Comparison of ENCODE assay signal across 2 cellular contexts in genomic region chr12:6791931-6792520, GRCh38.
TF ChIP-seq lines count a peak whose summit lies in the region.

No MANE protein-coding gene starts in this region.

TF ChIP-seq in GM12891, 5 proteins besides CTCF, POLR2A, EP300 and RAD21:
- no peak for TF ChIP-seq POLR2AphosphoS5 (IDR thresholded peaks at IDR 0.05; ENCODE audit: low read depth, low read length)
- no peak for TF ChIP-seq SPI1 (IDR thresholded peaks at IDR 0.05; ENCODE audit: low read depth, low read length)
- TF ChIP-seq PAX5 (IDR thresholded peaks at IDR 0.05; ENCODE audit: insufficient read depth, low read length, severe bottlenecking), result no peak
- no peak for TF ChIP-seq TAF1 (IDR thresholded peaks at IDR 0.05; ENCODE audit: low read depth, low read length)
- TF ChIP-seq POU2F2 (IDR thresholded peaks at IDR 0.05; ENCODE audit: low read depth, low read length), result no peak

TF ChIP-seq in H1, 55 proteins besides CTCF, POLR2A, EP300 and RAD21:
- TF ChIP-seq SIRT6 (IDR thresholded peaks at IDR 0.05; ENCODE audit: low read length) (no peak), ATF3 (IDR thresholded peaks at IDR 0.05; ENCODE audit: insufficient read depth, low read depth, low read length) (no peak), ATF2 (IDR thresholded peaks at IDR 0.05; ENCODE audit: low read length) (no peak), TAF1 (IDR thresholded peaks at IDR 0.05; ENCODE audit: low read depth, low read length) (no peak), EGR1 (IDR thresholded peaks at IDR 0.05; ENCODE audit: borderline replicate concordance, low read depth, low read length) (no peak), RXRA (IDR thresholded peaks at IDR 0.05; ENCODE audit: insufficient read depth, low read depth, low read length) (no peak), HDAC6 (IDR thresholded peaks at IDR 0.05; ENCODE audit: low read depth, low read length) (no peak), RBBP5 (IDR thresholded peaks at IDR 0.05; ENCODE audit: borderline replicate concordance, low read depth, low read length) (no peak), FOSL1 (IDR thresholded peaks at IDR 0.05; ENCODE audit: insufficient read depth, low read depth, low read length) (no peak), CBX8 (IDR thresholded peaks at IDR 0.05; ENCODE audit: borderline replicate concordance, low read depth, low read length) (no peak), POU5F1 (IDR thresholded peaks at IDR 0.05; ENCODE audit: low read depth, low read length) (no peak), E2F6 (IDR thresholded peaks at IDR 0.05) (no peak), SIX5 (IDR thresholded peaks at IDR 0.05; ENCODE audit: low read depth, low read length) (no peak), SRF (IDR thresholded peaks at IDR 0.05; ENCODE audit: low read depth, low read length) (no peak), PHF8 (conservative IDR thresholded peaks at IDR 0.05; ENCODE audit: low read depth, low read length) (no peak), ZNF274 (IDR thresholded peaks at IDR 0.05; ENCODE audit: borderline replicate concordance, extremely low read depth, low read length) (no peak), CBX5 (IDR thresholded peaks at IDR 0.05; ENCODE audit: low read depth, low read length) (no peak), TAF7 (optimal IDR thresholded peaks at IDR 0.05; ENCODE audit: borderline replicate concordance, low read depth, low read length) (no peak)
- TF ChIP-seq, protein P1, sequence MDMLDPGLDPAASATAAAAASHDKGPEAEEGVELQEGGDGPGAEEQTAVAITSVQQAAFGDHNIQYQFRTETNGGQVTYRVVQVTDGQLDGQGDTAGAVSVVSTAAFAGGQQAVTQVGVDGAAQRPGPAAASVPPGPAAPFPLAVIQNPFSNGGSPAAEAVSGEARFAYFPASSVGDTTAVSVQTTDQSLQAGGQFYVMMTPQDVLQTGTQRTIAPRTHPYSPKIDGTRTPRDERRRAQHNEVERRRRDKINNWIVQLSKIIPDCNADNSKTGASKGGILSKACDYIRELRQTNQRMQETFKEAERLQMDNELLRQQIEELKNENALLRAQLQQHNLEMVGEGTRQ (IDR thresholded peaks at IDR 0.05; ENCODE audit: low read length), result no peak
